In the genomic region with DNA sequence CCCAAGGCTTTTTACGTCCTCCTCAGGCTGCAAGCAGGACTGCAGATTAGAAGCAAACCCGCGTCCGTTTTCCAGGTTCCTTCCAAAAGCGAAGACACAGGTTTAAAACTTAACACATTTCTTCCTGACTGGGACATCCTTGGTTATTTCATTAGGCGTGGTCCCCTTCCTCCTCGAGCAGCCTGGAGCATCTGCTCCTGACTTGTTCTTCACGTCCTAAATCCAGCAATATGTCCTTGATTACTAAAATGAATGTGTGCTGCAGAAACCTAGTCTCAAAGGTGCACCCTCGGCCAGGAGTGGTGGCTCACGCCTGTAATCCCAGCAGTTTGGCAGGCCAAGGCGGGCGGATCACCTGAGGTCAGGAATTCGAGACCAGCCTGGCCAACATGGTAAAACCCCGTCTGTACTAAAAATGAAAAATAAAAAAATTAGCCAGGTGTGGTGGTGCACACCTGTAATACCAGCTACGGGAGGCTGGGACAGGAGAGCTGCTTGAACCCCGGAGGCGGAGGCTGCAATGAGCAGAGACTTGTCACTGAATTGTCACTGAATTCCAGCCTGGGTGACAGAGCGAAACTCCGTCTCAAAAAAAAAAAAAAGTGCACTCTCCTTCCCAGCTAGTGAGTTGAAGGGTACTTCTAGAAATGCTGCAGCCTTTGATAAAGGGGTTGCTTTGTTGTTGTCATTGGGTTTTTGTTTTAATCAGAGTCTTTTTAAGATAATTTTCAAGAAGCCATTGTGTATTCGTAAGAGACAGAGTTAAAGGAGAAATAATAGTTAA, we compare ENCODE assay signal across 8 cellular contexts. TPM values are rescaled to one million over a fixed set of nuclear protein-coding genes. Genes with fewer than 3 reads are reported as not detected.
A peak's percentile ranks its signal among the peaks of the same experiment; 100 is the strongest.
DNase-seq lines count a peak whose midpoint lies in the region; ATAC-seq, FAIRE-seq and TF ChIP-seq lines count a peak whose summit lies in the region.

No MANE protein-coding gene starts in this region.

- 29% methylated on average over 20 of the region's 20 CpGs for WGBS in suprapubic skin

- H3K36me3 ChIP-seq in adipocyte (ENCODE audit: control insufficient read depth, insufficient read depth, low read length, severe bottlenecking) (no peaks in the 10 kb centered on the region), kidney epithelial cell (ENCODE audit: control insufficient read depth, insufficient read depth, low read length) (no peaks in the 10 kb centered on the region), suprapubic skin (no peaks in the 10 kb centered on the region)

- CTCF ChIA-PET in activated CD4-positive, alpha-beta T cell treated with anti-CD3 and anti-CD28 coated beads for 36 hours (lab: Charles Lee), result interaction anchor here (0.7 to 1.0 kb wide), 3 partner anchors 22 to 87 kb away, joined by 3 read pairs; no protein-coding TSS in a partner anchor

- H3K27me3 ChIP-seq in adipocyte (replicated peaks; ENCODE audit: control insufficient read depth, insufficient read depth, low read length), result peaks cover 6% of the 10 kb centered on the region
- H3K27me3 ChIP-seq in kidney epithelial cell (ENCODE audit: control insufficient read depth, insufficient read depth, low read length), result no peaks in the 10 kb centered on the region
- H3K27me3 ChIP-seq in suprapubic skin, result no peaks in the 10 kb centered on the region

- intact Hi-C loops in activated CD4-positive, alpha-beta T cell treated with anti-CD3 and anti-CD28 coated beads for 36 hours (cut with DNase I, micrococcal nuclease), result loop anchor here (1.0 to 5.0 kb wide), 8 partner anchors 29 to 497 kb away; a partner anchor contains a TSS

- TF ChIP-seq CTCF in kidney epithelial cell (IDR thresholded peaks at IDR 0.05; ENCODE audit: insufficient read depth, low read length, poor library complexity, severe bottlenecking) (no peak), suprapubic skin (IDR thresholded peaks at IDR 0.05) (no peak)

- H3K36me3 Mint-ChIP-seq in activated CD4-positive, alpha-beta T cell treated with anti-CD3 and anti-CD28 coated beads for 36 hours (ENCODE audit: low read depth), result no peaks in the 10 kb centered on the region

- POLR2A ChIA-PET in activated CD4-positive, alpha-beta T cell treated with anti-CD3 and anti-CD28 coated beads for 36 hours (lab: Charles Lee), result no interaction called here

- no peak for ATAC-seq in activated CD4-positive, alpha-beta T cell treated with anti-CD3 and anti-CD28 coated beads for 36 hours
- ATAC-seq in esophagus mucosa, result no peak

- no peaks in the 10 kb centered on the region for H3K9me3 Mint-ChIP-seq in activated CD4-positive, alpha-beta T cell treated with anti-CD3 and anti-CD28 coated beads for 36 hours (ENCODE audit: low read depth)

- TF ChIP-seq POLR2A in suprapubic skin (IDR thresholded peaks at IDR 0.05), result no peak

- peak overlapping the region; percentile 81 for H3K4me3 ChIP-seq in adipocyte (ENCODE audit: low read length)
- H3K4me3 ChIP-seq in kidney epithelial cell (ENCODE audit: low read depth, low read length), result peak overlapping the region; percentile 50
- H3K4me3 ChIP-seq in suprapubic skin, result peak overlapping the region; percentile 96

- no peak for DNase-seq in activated CD4-positive, alpha-beta T cell treated with anti-CD3 and anti-CD28 coated beads for 36 hours
- DNase-seq in activated CD4-positive, alpha-beta T cell treated with anti-CD3 and anti-CD28 coated beads, Interleukin-2, amount 50 U/mL, for 1 hour, result no peak
- DNase-seq in adipocyte (ENCODE audit: low read depth) (no peak), kidney epithelial cell (ENCODE audit: low read depth) (no peak), suprapubic skin (ENCODE audit: low spot score in 2 of 2) (no peak), GM19239 (ENCODE audit: insufficient read length, low spot score) (no peak)
- DNase-seq in stimulated activated CD4-positive, alpha-beta T cell treated with anti-CD3 and anti-CD28 coated beads, Interleukin-2, amount 100 ng/mL, for 24 hours, result no peak

- H3K4me3 Mint-ChIP-seq in activated CD4-positive, alpha-beta T cell treated with anti-CD3 and anti-CD28 coated beads for 36 hours, result peak overlapping the region; percentile 76

- H3K4me1 ChIP-seq in adipocyte (ENCODE audit: control insufficient read depth, insufficient read depth, low read length) (peaks cover 9% of the 10 kb centered on the region), suprapubic skin (peaks cover 28% of the 10 kb centered on the region)

- H3K27ac ChIP-seq in suprapubic skin, result peak overlapping the region; percentile 37

- no peak for TF ChIP-seq EP300 in suprapubic skin (IDR thresholded peaks at IDR 0.05)

- H3K4me1 Mint-ChIP-seq in activated CD4-positive, alpha-beta T cell treated with anti-CD3 and anti-CD28 coated beads for 36 hours, result peaks cover 43% of the 10 kb centered on the region

- peak overlapping the region; percentile 76 for H3K9ac ChIP-seq in adipocyte (ENCODE audit: low read length)

- H3K27ac Mint-ChIP-seq in activated CD4-positive, alpha-beta T cell treated with anti-CD3 and anti-CD28 coated beads for 36 hours, result no peak overlapping the region

- H3K9me3 ChIP-seq in adipocyte (ENCODE audit: control insufficient read depth, low read length) (no peaks in the 10 kb centered on the region), suprapubic skin (no peaks in the 10 kb centered on the region)

- no peak for FAIRE-seq in GM19239 (lab: Jason Lieb, UNC)

- peaks cover 9% of the 10 kb centered on the region for H3K27me3 Mint-ChIP-seq in activated CD4-positive, alpha-beta T cell treated with anti-CD3 and anti-CD28 coated beads for 36 hours

RNA-seq across cellular contexts. Expression of a gene that starts 0.9 kb away (rescaled TPM):
- 10 to 100 TPM; 19.1 to 22.7 TPM for total RNA-seq in activated CD4-positive, alpha-beta T cell treated with anti-CD3 and anti-CD28 coated beads for 36 hours
- 8.2 and 13.6 TPM in 2 replicates for total RNA-seq in kidney epithelial cell
- 10 to 100 TPM; 69.1 to 88.0 (median 78.9) TPM for total RNA-seq in suprapubic skin
- 10.9 TPM for total RNA-seq in esophagus mucosa
